Comparison of ENCODE assay signal across 8 cellular contexts in genomic region chr2:165793779-165794519, GRCh38. TPM values are rescaled to one million over a fixed set of nuclear protein-coding genes. Genes with fewer than 3 reads are reported as not detected.
DNase-seq lines count a peak whose midpoint lies in the region; ATAC-seq and TF ChIP-seq lines count a peak whose summit lies in the region.

TSS of gene GALNT3 (minus strand) at chr2:165794247. CDS start at chr2:165770700, 23,547 bp downstream.

- TF ChIP-seq CTCF in brain (conservative IDR thresholded peaks at IDR 0.05) (no peak), spleen (IDR thresholded peaks at IDR 0.05 in 8 of 11, conservative IDR thresholded peaks at IDR 0.05 in 3 of 11) (no peak)

- peak in 3 of 5 donors; percentile 23 to 39 (median 33) for DNase-seq in CD4-positive, alpha-beta memory T cell
- DNase-seq in SK-MEL-5 (ENCODE audit: low read depth, low spot score) (no peak), iPS-NIHi7 (ENCODE audit: extremely low spot score) (peak; percentile 89), spleen (peak; percentile 93), middle frontal gyrus (ENCODE audit: extremely low spot score, low spot score) (no peak)

- no peaks in the 10 kb centered on the region for H3K9me3 Mint-ChIP-seq in CD4-positive, alpha-beta memory T cell
- H3K9me3 Mint-ChIP-seq in brain = no peaks in the 10 kb centered on the region

- no peaks in the 10 kb centered on the region for H3K9me3 ChIP-seq in CD4-positive, alpha-beta memory T cell (ENCODE audit: control insufficient read depth in 1 of 2, low read length in 2 of 2)
- no peaks in the 10 kb centered on the region for H3K9me3 ChIP-seq in spleen

- H3K4me1 ChIP-seq in CD4-positive, alpha-beta memory T cell (ENCODE audit: insufficient read depth, low read length) = peaks cover 6% of the 10 kb centered on the region
- peaks cover 0 to 68% (median 21%) of the 10 kb centered on the region in 6 donors for H3K4me1 ChIP-seq in spleen

- intact Hi-C loops in CD4-positive, alpha-beta memory T cell (cut with micrococcal nuclease) = loop anchor here (10.0 kb wide), 1 partner anchor 161 kb away; the partner anchor contains the start of gene TTC21B
- intact Hi-C loops in spleen (cut with DNase I; ENCODE audit: low total_unique reads) = no loop called here

- WGBS in spleen, 5 donors = 0 to 1% (median 1%) methylated on average over 29 to 70 of the region's 70 CpGs

- in situ Hi-C loops in SK-MEL-5 (cut with HindIII; ENCODE audit: low pct_unique_long_range_greater_than_20kb, low sequenced_read_pairs) = no loop called here

- POLR2A ChIA-PET in CD4-positive, alpha-beta memory T cell (lab: Charles Lee; ENCODE audit: partially characterized antibody) = interaction anchor here (1.6 kb wide), 1 partner anchor 159 kb away, joined by 7 read pairs; the partner anchor contains the start of gene TTC21B

- peak within 1 kb of the TSS; percentile 28 to 60 for H3K4me3 ChIP-seq in CD4-positive, alpha-beta memory T cell (ENCODE audit: low read length in 2 of 2)
- H3K4me3 ChIP-seq in spleen = peak within 1 kb of the TSS; percentile 63 to 86 (median 68)

- no peak within 1 kb of the TSS for H3K27ac ChIP-seq in CD4-positive, alpha-beta memory T cell (ENCODE audit: low read depth, low read length)
- H3K27ac ChIP-seq in spleen = peak within 1 kb of the TSS; percentile 45 to 95 (median 92)

- peaks cover 0 to 4% of the 10 kb centered on the region in 2 donors for H3K36me3 Mint-ChIP-seq in CD4-positive, alpha-beta memory T cell
- no peaks in the 10 kb centered on the region for H3K36me3 Mint-ChIP-seq in brain

- H3K4me1 Mint-ChIP-seq in CD4-positive, alpha-beta memory T cell = peaks cover 12 to 18% (median 15%) of the 10 kb centered on the region in 4 donors
- peaks cover 17% of the 10 kb centered on the region for H3K4me1 Mint-ChIP-seq in brain

- peak within 1 kb of the TSS; percentile 68 to 92 (median 87) for H3K27ac Mint-ChIP-seq in CD4-positive, alpha-beta memory T cell
- H3K27ac Mint-ChIP-seq in brain = peak within 1 kb of the TSS in 3 of 5 experiments; percentile 32 to 83 (median 83)

- no peaks in the 10 kb centered on the region for H3K36me3 ChIP-seq in CD4-positive, alpha-beta memory T cell (ENCODE audit: insufficient read depth, low read length)
- H3K36me3 ChIP-seq in spleen = no peaks in the 10 kb centered on the region

- TF ChIP-seq POLR2A in spleen (IDR thresholded peaks at IDR 0.05) = no peak

- no peaks in the 10 kb centered on the region for H3K27me3 ChIP-seq in CD4-positive, alpha-beta memory T cell (ENCODE audit: insufficient read depth, low read length)
- H3K27me3 ChIP-seq in spleen (replicated peaks in 1 of 7) = peaks cover 0 to 18% (median 5%) of the 10 kb centered on the region in 7 donors

- H3K27me3 Mint-ChIP-seq in CD4-positive, alpha-beta memory T cell = peaks cover 4 to 12% of the 10 kb centered on the region in 2 donors
- peaks cover 56% of the 10 kb centered on the region for H3K27me3 Mint-ChIP-seq in brain

- H3K4me3 Mint-ChIP-seq in CD4-positive, alpha-beta memory T cell = peak within 1 kb of the TSS; percentile 88 to 96 (median 94)
- H3K4me3 Mint-ChIP-seq in brain = peak within 1 kb of the TSS; percentile 84 to 92 (median 91)

- CTCF ChIA-PET in CD4-positive, alpha-beta memory T cell (lab: Charles Lee; ENCODE audit: partially characterized antibody) = interaction anchor here (1.6 to 2.1 kb wide), 2 partner anchors 20 to 81 kb away, joined by 3 to 9 read pairs; no protein-coding TSS in a partner anchor

- ATAC-seq in GM19455 (IDR thresholded peaks at IDR 0.05; ENCODE audit: unreplicated experiment) (peak; percentile 42), HG03469 (IDR thresholded peaks at IDR 0.05; ENCODE audit: unreplicated experiment) (peak; percentile 8)

RNA-seq across cellular contexts. Expression of gene GALNT3, which starts in this region (rescaled TPM):
- 1 to 10 TPM; 2.7 to 3.0 TPM for total RNA-seq in CD4-positive, alpha-beta memory T cell
- polyA plus RNA-seq in CD4-positive, alpha-beta memory T cell = under 1 TPM; 0.77 to 0.94 TPM
- total RNA-seq in SK-MEL-5 (2014; rRNA removed; shearing (Covaris generic)) = 75.9 and 89.9 TPM in 2 replicates
- polyA plus RNA-seq in SK-MEL-5 (2015; cell fraction: cytosol; rRNA removed) = 23.1 and 32.8 TPM in 2 replicates
- 57.6 and 106 TPM in 2 replicates for polyA plus RNA-seq in SK-MEL-5 (2015; cell fraction: nucleus; rRNA removed)
- 5.3 TPM for polyA plus RNA-seq in brain (ENCODE audit: insufficient read depth, low read depth, low replicate concordance)
- 10 to 100 TPM; 25.1 to 58.1 (median 35.4) TPM for total RNA-seq in spleen
- 1 to 10 TPM; 5.6 to 8.2 (median 7.8) TPM for polyA plus RNA-seq in spleen

Comparison
In these comparisons a context has a peak if more than half of its experiments do, and no peak if none do; other contexts are left out.
1. RNA of gene GALNT3 (total RNA-seq): 75.9 to 89.9 TPM in SK-MEL-5 and 25.1 to 58.1 TPM in spleen; 2.7 to 3.0 TPM in CD4-positive, alpha-beta memory T cell; every median in the first group is over 4 times any median in the second.
2. DNase-seq: peak in CD4-positive, alpha-beta memory T cell (3 of 5), iPS-NIHi7 (single experiment) and spleen (single experiment); none in SK-MEL-5 (single experiment) and middle frontal gyrus (single experiment).